ENCODE assay signal across 12 cellular contexts in genomic region chr12:124456133-124456651, GRCh38.
DNase-seq lines count a peak whose midpoint lies in the region; ATAC-seq and TF ChIP-seq lines count a peak whose summit lies in the region.
"Had no signal": no experiment of that assay in that cellular context is flagged by ENCODE, and none has a peak within 500 bp of the region (broad histone marks: within the 10 kb centered on the region; RNA-seq: fewer than 3 reads in every experiment).

No MANE protein-coding gene starts in this region.

- no peaks in the 10 kb centered on the region for H3K9me3 Mint-ChIP-seq in stimulated activated naive CD8-positive, alpha-beta T cell treated with anti-CD3 and anti-CD28 coated beads, Interleukin-15, Interleukin-2, amounts not matched to agents 100 ng/mL and 50 ng/mL, for 24 hours
- H3K9me3 Mint-ChIP-seq in activated CD8-positive, alpha-beta T cell treated with anti-CD3 and anti-CD28 coated beads for 36 hours = peaks cover 2% of the 10 kb centered on the region
- H3K9me3 Mint-ChIP-seq in memory B cell = no peaks in the 10 kb centered on the region
- H3K9me3 Mint-ChIP-seq: mesothelial cell of epicardium had no signal

- no peak for TF ChIP-seq CTCF in activated CD8-positive, alpha-beta T cell treated with anti-CD3 and anti-CD28 coated beads for 36 hours (IDR thresholded peaks at IDR 0.05)
- TF ChIP-seq CTCF in vagina (IDR thresholded peaks at IDR 0.05) = no peak
- TF ChIP-seq CTCF in gastrocnemius medialis (IDR thresholded peaks at IDR 0.05 in 4 of 5, conservative IDR thresholded peaks at IDR 0.05 in 1 of 5) = no peak

- no peaks in the 10 kb centered on the region for H3K9me3 ChIP-seq in vagina
- H3K9me3 ChIP-seq in gastrocnemius medialis = no peaks in the 10 kb centered on the region
- H3K9me3 ChIP-seq: prostate gland had no signal

- TF ChIP-seq POLR2A in vagina (IDR thresholded peaks at IDR 0.05) = no peak
- no peak for TF ChIP-seq POLR2A in gastrocnemius medialis (IDR thresholded peaks at IDR 0.05)

- POLR2A ChIA-PET in activated CD8-positive, alpha-beta T cell treated with anti-CD3 and anti-CD28 coated beads for 36 hours (lab: Charles Lee) = no interaction called here

- H3K27me3 ChIP-seq in vagina (no peaks in the 10 kb centered on the region), gastrocnemius medialis (no peaks in the 10 kb centered on the region)

- intact Hi-C loops in activated CD8-positive, alpha-beta T cell treated with anti-CD3 and anti-CD28 coated beads for 36 hours (cut with micrococcal nuclease) = loop anchor here (10.0 kb wide), 2 partner anchors 89 to 309 kb away; no protein-coding TSS in a partner anchor
- intact Hi-C loops in vagina (cut with DNase I) (no loop called here), gastrocnemius medialis (cut with DNase I; ENCODE audit: low total_unique reads) (loop anchor here (2.0 to 5.0 kb wide), 4 partner anchors 53 to 311 kb away; partner anchors contain the start of gene NCOR2)

- CTCF ChIA-PET in activated CD8-positive, alpha-beta T cell treated with anti-CD3 and anti-CD28 coated beads for 36 hours (lab: Charles Lee) = no interaction called here

- H3K4me3 Mint-ChIP-seq in stimulated activated naive CD8-positive, alpha-beta T cell treated with anti-CD3 and anti-CD28 coated beads, Interleukin-15, Interleukin-2, amounts not matched to agents 100 ng/mL and 50 ng/mL, for 24 hours = peak overlapping the region; percentile 6
- peak overlapping the region; percentile 58 for H3K4me3 Mint-ChIP-seq in activated CD8-positive, alpha-beta T cell treated with anti-CD3 and anti-CD28 coated beads for 36 hours
- H3K4me3 Mint-ChIP-seq in memory B cell = peak overlapping the region; percentile 91
- H3K4me3 Mint-ChIP-seq: mesothelial cell of epicardium had no signal

- H3K27ac Mint-ChIP-seq in stimulated activated naive CD8-positive, alpha-beta T cell treated with anti-CD3 and anti-CD28 coated beads, Interleukin-15, Interleukin-2, amounts not matched to agents 100 ng/mL and 50 ng/mL, for 24 hours = no peak overlapping the region
- H3K27ac Mint-ChIP-seq in activated CD8-positive, alpha-beta T cell treated with anti-CD3 and anti-CD28 coated beads for 36 hours = no peak overlapping the region
- H3K27ac Mint-ChIP-seq in memory B cell = peak overlapping the region; percentile 95
- H3K27ac Mint-ChIP-seq: mesothelial cell of epicardium had no signal

- H3K4me1 ChIP-seq in vagina (peaks cover 72% of the 10 kb centered on the region), gastrocnemius medialis (peaks cover 53 to 60% of the 10 kb centered on the region in 2 donors)

- in situ Hi-C loops in gastrocnemius medialis (cut with MboI; ENCODE audit: low sequenced_read_pairs in 4 of 4) = loop anchor here in 1 of 4 donors (25.0 kb wide), 1 partner anchor 94 kb away; no protein-coding TSS in a partner anchor

- H3K27ac ChIP-seq in vagina (peak overlapping the region; percentile 92), gastrocnemius medialis (peak overlapping the region in 2 of 4 donors; percentile 95 to 99)
- H3K27ac ChIP-seq: PC-9 had no signal

- peaks cover 72% of the 10 kb centered on the region for H3K4me1 Mint-ChIP-seq in stimulated activated naive CD8-positive, alpha-beta T cell treated with anti-CD3 and anti-CD28 coated beads, Interleukin-15, Interleukin-2, amounts not matched to agents 100 ng/mL and 50 ng/mL, for 24 hours (ENCODE audit: low read depth)
- H3K4me1 Mint-ChIP-seq in activated CD8-positive, alpha-beta T cell treated with anti-CD3 and anti-CD28 coated beads for 36 hours (ENCODE audit: low read depth) = peaks cover 57% of the 10 kb centered on the region
- H3K4me1 Mint-ChIP-seq in memory B cell = peaks cover 26% of the 10 kb centered on the region

- H3K36me3 Mint-ChIP-seq in stimulated activated naive CD8-positive, alpha-beta T cell treated with anti-CD3 and anti-CD28 coated beads, Interleukin-15, Interleukin-2, amounts not matched to agents 100 ng/mL and 50 ng/mL, for 24 hours (ENCODE audit: low read depth) = peaks cover 34% of the 10 kb centered on the region
- H3K36me3 Mint-ChIP-seq in activated CD8-positive, alpha-beta T cell treated with anti-CD3 and anti-CD28 coated beads for 36 hours (ENCODE audit: low read depth) = peaks cover 26% of the 10 kb centered on the region
- H3K36me3 Mint-ChIP-seq in memory B cell = peaks cover 14% of the 10 kb centered on the region

- H3K36me3 ChIP-seq in vagina (peaks cover 0 to 11% of the 10 kb centered on the region in 2 donors), gastrocnemius medialis (no peaks in the 10 kb centered on the region)
- H3K36me3 ChIP-seq: prostate gland had no signal

- no peak for ATAC-seq in stimulated activated naive CD8-positive, alpha-beta T cell treated with anti-CD3 and anti-CD28 coated beads, Interleukin-15, Interleukin-2, amounts not matched to agents 100 U/mL and 50 U/mL, for 24 hours
- ATAC-seq in activated CD8-positive, alpha-beta T cell treated with anti-CD3 and anti-CD28 coated beads for 36 hours = no peak
- ATAC-seq in memory B cell (ENCODE audit: low read depth) (no peak), gastrocnemius medialis (no peak)

- H3K4me3 ChIP-seq in vagina = no peak overlapping the region
- no peak overlapping the region for H3K4me3 ChIP-seq in gastrocnemius medialis
- H3K4me3 ChIP-seq: PC-9 had no signal

- no peaks in the 10 kb centered on the region for H3K27me3 Mint-ChIP-seq in stimulated activated naive CD8-positive, alpha-beta T cell treated with anti-CD3 and anti-CD28 coated beads, Interleukin-15, Interleukin-2, amounts not matched to agents 100 ng/mL and 50 ng/mL, for 24 hours
- H3K27me3 Mint-ChIP-seq in activated CD8-positive, alpha-beta T cell treated with anti-CD3 and anti-CD28 coated beads for 36 hours = no peaks in the 10 kb centered on the region
- H3K27me3 Mint-ChIP-seq in memory B cell = no peaks in the 10 kb centered on the region

- DNase-seq in stimulated activated naive CD8-positive, alpha-beta T cell treated with anti-CD3 and anti-CD28 coated beads, Interleukin-15, Interleukin-2, amounts not matched to agents 100 U/mL and 50 U/mL, for 24 hours = no peak
- DNase-seq in activated CD8-positive, alpha-beta T cell treated with anti-CD3 and anti-CD28 coated beads for 36 hours = no peak
- DNase-seq in memory B cell (ENCODE audit: low spot score in 2 of 2) = no peak
- DNase-seq in vagina (ENCODE audit: extremely low spot score in 2 of 2) = no peak
- no peak for DNase-seq in cerebellar nuclear complex (lab: John Stamatoyannopoulos, UW)
- no peak for DNase-seq in gastrocnemius medialis
- DNase-seq in MV-4-11 (lab: John Stamatoyannopoulos, UW) = no peak
- DNase-seq: COR-L47, PC-9 had no signal

Comparison
In these comparisons a context has a peak if more than half of its experiments do, and no peak if none do; other contexts are left out.
1. H3K4me3 Mint-ChIP-seq: peak in every context shown above with its lines; median percentile 91 in memory B cell; 58 in activated CD8-positive, alpha-beta T cell treated with anti-CD3 and anti-CD28 coated beads for 36 hours; 6 in stimulated activated naive CD8-positive, alpha-beta T cell treated with anti-CD3 and anti-CD28 coated beads, Interleukin-15, Interleukin-2, amounts not matched to agents 100 ng/mL and 50 ng/mL, for 24 hours.